In genomic region chr10:80064120-80064886, GRCh38 we compare ENCODE assay signal across 29 cellular contexts. TPM values are rescaled to one million over a fixed set of nuclear protein-coding genes. Genes with fewer than 3 reads are reported as not detected.
DNase-seq lines count a peak whose midpoint lies in the region; ATAC-seq and TF ChIP-seq lines count a peak whose summit lies in the region.
"Had no signal": no experiment of that assay in that cellular context is flagged by ENCODE, and none has a peak within 500 bp of the region (broad histone marks: within the 10 kb centered on the region; RNA-seq: fewer than 3 reads in every experiment).

No MANE protein-coding gene starts in this region.

- H3K36me3 ChIP-seq in GM23248 (ENCODE audit: low read depth), result no peaks in the 10 kb centered on the region
- H3K36me3 ChIP-seq in tibial artery, result no peaks in the 10 kb centered on the region
- no peaks in the 10 kb centered on the region for H3K36me3 ChIP-seq in brain microvascular endothelial cell (replicated peaks)
- H3K36me3 ChIP-seq: BE2C, SJSA1, WERI-Rb-1 had no signal

- no peaks in the 10 kb centered on the region for H3F3A ChIP-seq in GM23248 (ENCODE audit: insufficient read depth)

- DNase-seq in GM23248, result peak; percentile 41
- peak; percentile 60 for DNase-seq in fibroblast of gingiva (ENCODE audit: low read depth)
- peak; percentile 63 for DNase-seq in osteocyte (ENCODE audit: extremely low spot score, unreplicated experiment)
- DNase-seq in tibial artery, result no peak
- no peak for DNase-seq in NCI-H510A treated with DMSO at 0.1 percent for 48 hours (lab: John Stamatoyannopoulos, UW)
- no peak for DNase-seq in brain microvascular endothelial cell
- DNase-seq: activated CD4-positive, alpha-beta T cell treated with anti-CD3 and anti-CD28 coated beads, Interleukin-2, amount 10 ng/mL, durations not matched to agents 24 days and 14 days; activated effector memory CD4-positive, alpha-beta T cell treated with Interleukin-2 at 50 U/mL for 16 hours; BE2C; CD8-positive, alpha-beta memory T cell; central memory CD4-positive, alpha-beta T cell; DMS 273 treated with DMSO at 0.1 percent for 48 hours; erythroblast; hypothalamus; KBM-7; NCI-H1092 treated with DMSO at 0.1 percent for 48 hours; NCI-H1694 treated with DMSO at 0.1 percent for 48 hours; NCI-H446; NCI-H82; right cardiac atrium; stimulated activated CD4-positive, alpha-beta T cell treated with anti-CD3 and anti-CD28 coated beads, Interleukin-12 subunit alpha, Interleukin-12 subunit beta, amount 100 ng/mL, for 4 hours; stimulated activated CD4-positive, alpha-beta T cell treated with anti-CD3 and anti-CD28 coated beads, Interleukin-4, amount 100 ng/mL, for 1 hour; T1000; WERI-Rb-1 had no signal

- 0 out of 2 replicates have a peak overlapping the region, but pooled peaks have one; percentile 5 for H3K27ac ChIP-seq in GM23248
- peak overlapping the region; percentile 36 to 59 for H3K27ac ChIP-seq in tibial artery
- no peak overlapping the region for H3K27ac ChIP-seq in brain microvascular endothelial cell
- H3K27ac ChIP-seq: parathyroid adenoma, SJSA1, WERI-Rb-1 had no signal

- peaks cover 3% of the 10 kb centered on the region for H3K4me1 Mint-ChIP-seq in osteocyte (ENCODE audit: unreplicated experiment)
- H3K4me1 Mint-ChIP-seq: activated CD4-positive, alpha-beta T cell treated with anti-CD3 and anti-CD28 coated beads, Interleukin-2, amount 10 ng/mL, durations not matched to agents 24 days and 14 days; CD8-positive, alpha-beta memory T cell; memory B cell had no signal

- H3K36me3 Mint-ChIP-seq in osteocyte (ENCODE audit: unreplicated experiment), result no peaks in the 10 kb centered on the region
- H3K36me3 Mint-ChIP-seq: activated naive CD8-positive, alpha-beta T cell; memory B cell had no signal

- WGBS in GM23248 (ENCODE audit: low coverage in 1 of 2, low lambda C conversion rate in 2 of 2, missing lambda C conversion rate in 2 of 2), 2 experiments, result 39 to 43% methylated on average over 8 of the region's 8 CpGs

- no peak overlapping the region for H3K27ac Mint-ChIP-seq in osteocyte (ENCODE audit: unreplicated experiment)
- H3K27ac Mint-ChIP-seq: activated CD4-positive, alpha-beta T cell treated with anti-CD3 and anti-CD28 coated beads, Interleukin-2, amount 10 ng/mL, durations not matched to agents 24 days and 14 days; activated naive CD8-positive, alpha-beta T cell; memory B cell had no signal

- no peaks in the 10 kb centered on the region for H3K9me2 ChIP-seq in GM23248 (ENCODE audit: insufficient read depth)

- H3K4me3 ChIP-seq in GM23248, result no peak overlapping the region
- H3K4me3 ChIP-seq in tibial artery, result no peak overlapping the region
- no peak overlapping the region for H3K4me3 ChIP-seq in brain microvascular endothelial cell (ENCODE audit: low read depth, low read length)
- H3K4me3 ChIP-seq: SJSA1 had no signal

- H3K27me3 ChIP-seq in GM23248 (replicated peaks; ENCODE audit: insufficient read depth) (no peaks in the 10 kb centered on the region), tibial artery (no peaks in the 10 kb centered on the region), brain microvascular endothelial cell (replicated peaks) (no peaks in the 10 kb centered on the region)
- H3K27me3 ChIP-seq: BE2C, SJSA1 had no signal

- no peaks in the 10 kb centered on the region for H3K79me2 ChIP-seq in GM23248 (ENCODE audit: insufficient read depth)
- H3K79me2 ChIP-seq: parathyroid adenoma had no signal

- H3K4me2 ChIP-seq in GM23248 (ENCODE audit: unreplicated experiment), result no peak overlapping the region

- TF ChIP-seq CTCF in osteocyte (IDR thresholded peaks at IDR 0.05), result no peak
- TF ChIP-seq CTCF in tibial artery (IDR thresholded peaks at IDR 0.05), result no peak
- TF ChIP-seq CTCF in brain microvascular endothelial cell (IDR thresholded peaks at IDR 0.05; ENCODE audit: low read depth, low read length, missing control alignments), result no peak

- H2AFZ ChIP-seq in GM23248, result peak overlapping the region; percentile 52
- H2AFZ ChIP-seq: parathyroid adenoma had no signal

- no peak overlapping the region for H3K9ac ChIP-seq in GM23248
- H3K9ac ChIP-seq: parathyroid adenoma had no signal

- H3K4me3 Mint-ChIP-seq in osteocyte (ENCODE audit: unreplicated experiment), result no peak overlapping the region
- H3K4me3 Mint-ChIP-seq: activated CD4-positive, alpha-beta T cell treated with anti-CD3 and anti-CD28 coated beads, Interleukin-2, amount 10 ng/mL, durations not matched to agents 24 days and 14 days; activated naive CD8-positive, alpha-beta T cell; CD8-positive, alpha-beta memory T cell; memory B cell had no signal

- in situ Hi-C loops in GM23248 (cut with MboI) (no loop called here), brain microvascular endothelial cell (cut with HindIII; ENCODE audit: low pct_ligation_motif_present, low sequenced_read_pairs) (no loop called here)

- ATAC-seq in HG03095 (IDR thresholded peaks at IDR 0.05; ENCODE audit: unreplicated experiment), result no peak

- H3K9me3 ChIP-seq in GM23248 (ENCODE audit: low read depth) (no peaks in the 10 kb centered on the region), tibial artery (no peaks in the 10 kb centered on the region)
- H3K9me3 ChIP-seq: BE2C, SJSA1 had no signal

- intact Hi-C loops in tibial artery (cut with DNase I; ENCODE audit: low total_unique reads), result no loop called here

- no peaks in the 10 kb centered on the region for H3K27me3 Mint-ChIP-seq in osteocyte (ENCODE audit: unreplicated experiment)
- H3K27me3 Mint-ChIP-seq: activated naive CD8-positive, alpha-beta T cell; memory B cell had no signal

- H3K9me3 Mint-ChIP-seq in osteocyte (ENCODE audit: unreplicated experiment), result peaks cover 6% of the 10 kb centered on the region
- H3K9me3 Mint-ChIP-seq: CD8-positive, alpha-beta memory T cell; memory B cell had no signal

- no peaks in the 10 kb centered on the region for H4K20me1 ChIP-seq in GM23248 (ENCODE audit: insufficient read depth)

- H3K4me1 ChIP-seq in GM23248 (ENCODE audit: insufficient read depth) (no peaks in the 10 kb centered on the region), tibial artery (peaks cover 0 to 14% (median 0%) of the 10 kb centered on the region in 4 donors)
- H3K4me1 ChIP-seq: BE2C, parathyroid adenoma, SJSA1 had no signal

RNA-seq across cellular contexts. Expression of gene TMEM254, which starts 14.2 kb away (rescaled TPM):
- 14.4 and 18.4 TPM in 2 replicates for total RNA-seq in GM23248 (2014; rRNA removed; shearing (Covaris generic))
- polyA plus RNA-seq in GM23248 (2016; fragmentation: Nextera tagmentation; extraction: Ambion mirVana), result 38.4 and 39.2 TPM in 2 replicates
- total RNA-seq in osteocyte, result 19.4 and 22.2 TPM in 2 replicates

Comparison
In these comparisons a context has a peak if more than half of its experiments do, and no peak if none do; other contexts are left out.
1. DNase-seq: peak in GM23248 (single experiment), fibroblast of gingiva (single experiment) and osteocyte (single experiment); none in tibial artery (0 of 2), NCI-H510A treated with DMSO at 0.1 percent for 48 hours (single experiment) and brain microvascular endothelial cell (single experiment).